ENCODE assay signal across 17 cellular contexts in the genomic region with DNA sequence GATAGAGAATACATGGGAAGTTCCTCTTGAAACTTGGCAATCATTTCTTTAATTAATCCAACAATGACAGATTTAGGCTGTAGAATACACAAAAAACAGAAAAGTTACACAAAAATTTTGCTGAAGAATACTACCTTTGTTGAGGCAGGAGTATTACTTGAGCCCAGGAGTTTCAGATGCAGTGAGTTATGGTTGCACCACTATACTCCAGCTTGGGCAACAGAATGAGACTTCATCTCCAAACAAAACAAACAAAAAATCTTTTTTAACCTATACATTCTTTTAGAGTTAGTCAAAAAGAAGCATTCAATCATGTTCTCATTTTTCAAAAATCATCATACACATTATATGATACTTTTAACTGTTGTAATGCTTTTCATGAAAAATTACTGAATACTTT.
"Had no signal": no experiment of that assay in that cellular context is flagged by ENCODE, and none has a peak within 500 bp of the region (broad histone marks: within the 10 kb centered on the region; RNA-seq: fewer than 3 reads in every experiment).

No MANE protein-coding gene starts in this region.

- DNase-seq: effector memory CD8-positive, alpha-beta T cell; foreskin keratinocyte; heart left ventricle; hippocampal formation; islet precursor cell; mucosa of descending colon; naive thymus-derived CD8-positive, alpha-beta T cell; posterior cingulate gyrus; sigmoid colon; small intestine; stimulated activated CD4-positive, alpha-beta T cell treated with anti-CD3 and anti-CD28 coated beads, Interleukin-12 subunit alpha, Interleukin-12 subunit beta, amount 100 ng/mL, for 4 hours; stimulated activated naive CD4-positive, alpha-beta T cell; stomach; trophoblast cell had no signal

- ATAC-seq: effector memory CD8-positive, alpha-beta T cell; esophagus mucosa; foreskin keratinocyte; heart left ventricle; left lobe of liver; mucosa of descending colon; naive thymus-derived CD8-positive, alpha-beta T cell had no signal

- H3K27me3 ChIP-seq: foreskin keratinocyte, heart left ventricle, neutrophil, sigmoid colon, stomach had no signal

- H3K27ac ChIP-seq: foreskin keratinocyte, heart left ventricle, neutrophil, sigmoid colon, stomach had no signal

- H3K4me3 ChIP-seq: heart left ventricle, mucosa of descending colon, sigmoid colon, stomach had no signal

- H3K4me1 ChIP-seq: foreskin keratinocyte, heart left ventricle, sigmoid colon, stomach had no signal

- H3K9me3 ChIP-seq: heart left ventricle, mucosa of descending colon, neutrophil, sigmoid colon, stomach had no signal
